8 cellular contexts compared by ENCODE assay signal in the genomic region with DNA sequence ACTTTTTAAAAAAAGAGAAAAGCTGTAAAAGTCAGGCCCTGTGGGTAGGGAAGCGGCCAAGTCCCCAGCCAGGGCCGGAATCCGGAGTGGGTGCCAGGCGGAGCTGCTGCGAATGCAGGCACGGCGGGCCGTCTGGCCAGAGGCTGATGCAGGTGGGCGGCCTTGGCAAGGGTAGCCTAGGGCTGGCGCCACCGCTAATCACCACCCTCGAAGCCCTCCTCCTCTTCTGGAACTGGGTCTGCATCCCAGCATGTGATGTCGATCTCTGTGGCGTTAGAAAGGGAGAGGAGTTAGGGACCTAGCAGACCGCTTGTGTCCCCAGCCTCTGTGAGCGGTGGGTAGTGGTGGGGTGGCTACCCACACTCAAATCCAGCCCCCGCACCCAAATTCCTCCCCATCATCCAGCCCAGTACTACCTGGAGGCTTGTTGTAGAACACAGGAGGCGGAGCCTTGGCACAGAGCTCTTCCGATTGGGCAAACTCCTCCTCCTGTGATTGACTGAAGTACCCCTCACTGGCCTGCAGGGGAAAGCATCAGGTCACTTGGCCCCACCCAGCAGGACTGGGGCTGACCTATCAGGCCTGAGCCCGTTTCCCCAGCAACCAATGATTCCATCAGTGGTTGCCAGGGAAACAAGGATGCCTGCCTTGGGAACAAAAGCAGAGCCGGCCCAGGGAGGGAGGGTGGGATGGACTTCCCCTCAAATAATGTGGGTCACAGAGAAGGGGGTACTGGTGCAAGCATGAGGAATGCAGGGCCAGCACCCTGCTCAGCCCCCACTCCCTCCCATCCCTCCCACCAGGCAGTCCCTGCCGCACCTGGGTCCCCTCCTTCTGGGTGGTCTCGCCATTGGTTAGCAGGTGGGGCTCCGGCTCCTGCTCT. TPM values are rescaled to one million over a fixed set of nuclear protein-coding genes. Genes with fewer than 3 reads are reported as not detected.
DNase-seq lines count a peak whose midpoint lies in the region; ATAC-seq and TF ChIP-seq lines count a peak whose summit lies in the region.

No MANE protein-coding gene starts in this region.

- ATAC-seq in GM21619 (IDR thresholded peaks at IDR 0.05; ENCODE audit: unreplicated experiment) (peak; percentile 34), IMR-90 (ENCODE audit: low read depth) (peak; percentile 70)

- no peak overlapping the region for H3K14ac ChIP-seq in IMR-90 (replicated peaks; ENCODE audit: low read depth, low read length)

- H2BK5ac ChIP-seq in IMR-90 (ENCODE audit: low read depth, low read length, poor library complexity, severe bottlenecking) = no peak overlapping the region

- no peak overlapping the region for H4K91ac ChIP-seq in IMR-90 (ENCODE audit: insufficient read depth, low read depth, low read length)

- no peak for TF ChIP-seq POLR2A in IMR-90 (IDR thresholded peaks at IDR 0.05; ENCODE audit: low read depth, low read length)
- no peak for TF ChIP-seq POLR2A in ovary (IDR thresholded peaks at IDR 0.05)

- H3K4ac ChIP-seq in IMR-90 (ENCODE audit: low read depth, low read length) = no peak overlapping the region

- H3K18ac ChIP-seq in IMR-90 (ENCODE audit: low read depth, low read length) = no peak overlapping the region

- 0 out of 2 replicates have a peak, but pooled peaks have one; percentile 13 for TF ChIP-seq RAD21 in IMR-90 (IDR thresholded peaks at IDR 0.05; ENCODE audit: low read length)

- POLR2A ChIA-PET in IMR-90 (lab: Charles Lee; ENCODE audit: unreplicated experiment) = interaction anchor here (0.6 kb wide), 2 partner anchors 11 to 88 kb away, joined by 3 to 7 read pairs; no protein-coding TSS in a partner anchor

- no peak overlapping the region for H3K56ac ChIP-seq in IMR-90 (ENCODE audit: extremely low read depth, insufficient read depth, low read length)

- peak overlapping the region; percentile 13 for H2AFZ ChIP-seq in IMR-90 (replicated peaks; ENCODE audit: low read length, poor library complexity)

- no peak overlapping the region for H3K4me2 ChIP-seq in IMR-90 (ENCODE audit: low read depth, low read length)

- TSS peak; percentile 89 for BruUV-seq in IMR-90 (replicated peaks; lab: Mats Ljungman, UMichigan)

- CTCF ChIA-PET in IMR-90 (lab: Yijun Ruan, JAX) = interaction anchor here (0.8 to 1.6 kb wide), 8 partner anchors 10 to 68 kb away, joined by 3 to 11 read pairs (median 4); no protein-coding TSS in a partner anchor

- no peak overlapping the region for H2BK120ac ChIP-seq in IMR-90 (ENCODE audit: low read depth, low read length)

- H3K27ac Mint-ChIP-seq in activated naive CD8-positive, alpha-beta T cell = peak overlapping the region; percentile 41

- H3K27ac ChIP-seq in IMR-90 (ENCODE audit: insufficient read depth, low read length) (no peak overlapping the region), ovary (no peak overlapping the region)

- in situ Hi-C loops in IMR-90 (cut with MboI; ENCODE audit: low sequenced_read_pairs) = no loop called here

- H3K4me3 Mint-ChIP-seq in activated naive CD8-positive, alpha-beta T cell = peak overlapping the region; percentile 74

- H2BK15ac ChIP-seq in IMR-90 (ENCODE audit: low read depth, low read length) = no peak overlapping the region

- DNase-seq in ELR (ENCODE audit: low read depth) (peak; percentile 99), IMR-90 (peak; percentile 97), NOMO-1 treated with DMSO at 0.1 percent for 48 hours (lab: John Stamatoyannopoulos, UW; ENCODE audit: unreplicated experiment) (peak; percentile 94), glomerular visceral epithelial cell (ENCODE audit: extremely low spot score) (peak; percentile 98), ovary (peak; percentile 63 to 77 (median 72))
- DNase-seq in activated CD4-positive, CD25-positive, alpha-beta regulatory T cell (lab: John Stamatoyannopoulos, UW) = no peak

- intact Hi-C loops in IMR-90 (cut with micrococcal nuclease) (loop anchor here (2.0 kb wide), 1 partner anchor 147 kb away; the partner anchor contains the start of gene MXD3), ovary (cut with DNase I) (loop anchor here (1.0 to 10.0 kb wide), 6 partner anchors 39 to 343 kb away; partner anchors contain the start of genes MXD3 (in 2 of the 4), PDLIM7 (in 1 of the 4) and PFN3 (in 1 of the 4))

- H3K27me3 ChIP-seq in IMR-90 (ENCODE audit: control insufficient read depth, insufficient read depth, low read length) (no peaks in the 10 kb centered on the region), ovary (no peaks in the 10 kb centered on the region)

- H3K9me3 ChIP-seq in IMR-90 (ENCODE audit: control insufficient read depth, insufficient read depth, low read length) (no peaks in the 10 kb centered on the region), ovary (no peaks in the 10 kb centered on the region)

- H3K9ac ChIP-seq in IMR-90 (ENCODE audit: low read depth, low read length) = no peak overlapping the region

- H3K4me1 ChIP-seq in IMR-90 (ENCODE audit: control insufficient read depth, insufficient read depth, low read length) (peaks cover 8% of the 10 kb centered on the region), ovary (ENCODE audit: insufficient read depth) (peaks cover 7% of the 10 kb centered on the region)

- H3K4me1 Mint-ChIP-seq in activated naive CD8-positive, alpha-beta T cell (ENCODE audit: low read depth) = peaks cover 21% of the 10 kb centered on the region

- no peak overlapping the region for H4K8ac ChIP-seq in IMR-90 (ENCODE audit: low read depth in 2 of 2, low read length in 2 of 2)

- dilution Hi-C loops in IMR-90 (cut with HindIII; ENCODE audit: low sequenced_read_pairs, unreplicated experiment) = no loop called here

- H2AK9ac ChIP-seq in IMR-90 (replicated peaks; ENCODE audit: low read depth, low read length, poor library complexity) = peak overlapping the region; percentile 85

- peaks cover 49% of the 10 kb centered on the region for H3K36me3 ChIP-seq in IMR-90 (ENCODE audit: control insufficient read depth, insufficient read depth, low read length)
- H3K36me3 ChIP-seq in ovary = no peaks in the 10 kb centered on the region

- peaks cover 2% of the 10 kb centered on the region for H3K36me3 Mint-ChIP-seq in activated naive CD8-positive, alpha-beta T cell

- H4K5ac ChIP-seq in IMR-90 (ENCODE audit: low read depth, low read length) = no peak overlapping the region

- no peak overlapping the region for H2AK5ac ChIP-seq in IMR-90 (ENCODE audit: low read depth, low read length)

- 82% methylated on average over 6 of the region's 24 CpGs; no CpG with 5 or more reads in 1 of the 2 experiments for WGBS in IMR-90 (ENCODE audit: extremely low coverage in 2 of 2, insufficient read length in 1 of 2), 2 experiments
- 64 to 70% (median 65%) methylated on average over 24 of the region's 24 CpGs for WGBS in ovary, 3 donors

- H3K9me3 Mint-ChIP-seq in activated naive CD8-positive, alpha-beta T cell (ENCODE audit: low read depth) = no peaks in the 10 kb centered on the region

- H2BK20ac ChIP-seq in IMR-90 (ENCODE audit: low read depth, low read length) = no peak overlapping the region

- H3K23ac ChIP-seq in IMR-90 (ENCODE audit: low read depth, low read length) = no peak overlapping the region

- H3K27me3 Mint-ChIP-seq in activated naive CD8-positive, alpha-beta T cell = no peaks in the 10 kb centered on the region

- peaks cover 6 to 20% of the 10 kb centered on the region in 2 experiments; a peak in 3 of 4 replicates for H3K79me1 ChIP-seq in IMR-90 (ENCODE audit: low read depth in 1 of 2, low read length in 2 of 2)

- TF ChIP-seq CTCF in IMR-90 (conservative IDR thresholded peaks at IDR 0.05; ENCODE audit: low read depth, low read length) (peak; percentile 59), ovary (IDR thresholded peaks at IDR 0.05) (peak in 2 of 3 donors; percentile 48 to 49)

- peaks cover 74% of the 10 kb centered on the region for H4K20me1 ChIP-seq in IMR-90 (ENCODE audit: insufficient read depth, low read length)

- TF ChIP-seq EP300 in ovary (IDR thresholded peaks at IDR 0.05) = no peak

- no peaks in the 10 kb centered on the region for H3K9me1 ChIP-seq in IMR-90 (ENCODE audit: insufficient read depth, low read length)

- H3K4me3 ChIP-seq in IMR-90 (ENCODE audit: insufficient read depth, low read depth, low read length) (no peak overlapping the region), ovary (no peak overlapping the region)

TF ChIP-seq in IMR-90, 13 proteins besides CTCF, POLR2A, EP300 and RAD21 (continues in another document):
- TF ChIP-seq CEBPB (IDR thresholded peaks at IDR 0.05; ENCODE audit: low read depth, low read length) (peak; percentile 76), MAZ (IDR thresholded peaks at IDR 0.05; ENCODE audit: borderline replicate concordance, low read depth, low read length) (peak; percentile 35; the same call in 1 of the 2 replicates), SMC3 (IDR thresholded peaks at IDR 0.05; ENCODE audit: low read depth, low read length) (no peak)

RNA-seq across cellular contexts. Expression of gene PRR7, which starts 10.9 kb away (rescaled TPM):
- 1.1 TPM in 2 replicates for total RNA-seq in IMR-90 (2012; rRNA removed)
- polyA plus RNA-seq in IMR-90 (2012; rRNA removed) = 10.1 and 13.6 TPM in 2 replicates
- 11.9 and 36.3 TPM in 2 replicates for polyA plus RNA-seq in IMR-90 (2012; cell fraction: cytosol; rRNA removed)
- 12.9 and 42.6 TPM in 2 replicates for polyA plus RNA-seq in IMR-90 (2012; cell fraction: nucleus; rRNA removed; ENCODE audit: low replicate concordance)
- 10 to 100 TPM in 1 of 7 donors, 1 to 10 TPM in 5, under 1 TPM in 1; 0.66 to 11.4 (median 2.1) TPM for total RNA-seq in ovary
- polyA plus RNA-seq in ovary = under 1 TPM in 1 of 2 donors, not detected in 1; 0.51 TPM

RNA-seq across cellular contexts. Expression of gene DBN1, which starts 16.0 kb away (rescaled TPM):
- total RNA-seq in IMR-90 (2012; rRNA removed) (122 and 212 TPM in 2 replicates), ovary (10 to 100 TPM; 35.1 to 91.6 (median 57.0) TPM)
- polyA plus RNA-seq in IMR-90 (2012; rRNA removed) (187 and 235 TPM in 2 replicates), ovary (10 to 100 TPM; 18.4 to 55.4 TPM)
- polyA plus RNA-seq in IMR-90 (2012; cell fraction: cytosol; rRNA removed) = 150 and 193 TPM in 2 replicates
- polyA plus RNA-seq in IMR-90 (2012; cell fraction: nucleus; rRNA removed; ENCODE audit: low replicate concordance) = 786 and 1,481 TPM in 2 replicates

RNA-seq across cellular contexts. Expression of gene GRK6, which starts 31.0 kb away (rescaled TPM):
- 30.1 and 35.0 TPM in 2 replicates for total RNA-seq in IMR-90 (2012; rRNA removed)
- polyA plus RNA-seq in IMR-90 (2012; rRNA removed) = 25.3 and 30.1 TPM in 2 replicates
- 29.1 and 34.2 TPM in 2 replicates for polyA plus RNA-seq in IMR-90 (2012; cell fraction: cytosol; rRNA removed)
- polyA plus RNA-seq in IMR-90 (2012; cell fraction: nucleus; rRNA removed; ENCODE audit: low replicate concordance) = 23.2 and 34.3 TPM in 2 replicates
- 10 to 100 TPM; 13.6 to 30.3 (median 21.7) TPM for total RNA-seq in ovary
- 10 to 100 TPM in 1 of 2 donors, 1 to 10 TPM in 1; 5.9 to 15.3 TPM for polyA plus RNA-seq in ovary

RNA-seq across cellular contexts. Expression of gene PDLIM7, which starts 39.9 kb away (rescaled TPM):
- 70.4 and 72.5 TPM in 2 replicates for total RNA-seq in IMR-90 (2012; rRNA removed)
- polyA plus RNA-seq in IMR-90 (2012; rRNA removed) = 534 and 574 TPM in 2 replicates
- 252 and 588 TPM in 2 replicates for polyA plus RNA-seq in IMR-90 (2012; cell fraction: cytosol; rRNA removed)
- polyA plus RNA-seq in IMR-90 (2012; cell fraction: nucleus; rRNA removed; ENCODE audit: low replicate concordance) = 1,535 and 3,107 TPM in 2 replicates
- total RNA-seq in ovary = 100 to 1,000 TPM in 4 of 7 donors, 10 to 100 TPM in 3; 32.7 to 243 (median 151) TPM
- 10 to 100 TPM; 25.7 to 83.3 TPM for polyA plus RNA-seq in ovary

RNA-seq across cellular contexts. Expression of gene F12, which starts 48.1 kb away (rescaled TPM):
- total RNA-seq in IMR-90 (2012; rRNA removed) = 0.36 and 0.56 TPM in 2 replicates
- 1.2 and 1.4 TPM in 2 replicates for polyA plus RNA-seq in IMR-90 (2012; rRNA removed)
- polyA plus RNA-seq in IMR-90 (2012; cell fraction: cytosol; rRNA removed) = 1.2 and 1.5 TPM in 2 replicates
- 1.3 and 4.0 TPM in 2 replicates for polyA plus RNA-seq in IMR-90 (2012; cell fraction: nucleus; rRNA removed; ENCODE audit: low replicate concordance)
- 1 to 10 TPM in 1 of 7 donors, under 1 TPM in 1, not detected in 5; 0.28 to 1.7 TPM for total RNA-seq in ovary
- polyA plus RNA-seq in ovary = not detected

Comparison
In these comparisons a context has a peak if more than half of its experiments do, and no peak if none do; other contexts are left out.
1. DNase-seq: peak in ELR (single experiment), IMR-90 (single experiment), NOMO-1 treated with DMSO at 0.1 percent for 48 hours (single experiment), glomerular visceral epithelial cell (single experiment) and ovary (5 of 5); none in activated CD4-positive, CD25-positive, alpha-beta regulatory T cell (0 of 4).